Comparison of ENCODE assay signal across 8 cellular contexts in genomic region chr3:9397911-9398714, GRCh38. TPM values are rescaled to one million over a fixed set of nuclear protein-coding genes. Genes with fewer than 3 reads are reported as not detected.
DNase-seq lines count a peak whose midpoint lies in the region; ATAC-seq and TF ChIP-seq lines count a peak whose summit lies in the region.

No MANE protein-coding gene starts in this region.

- no peak for TF ChIP-seq POLR2A in HCT116 (IDR thresholded peaks at IDR 0.05; ENCODE audit: borderline replicate concordance, extremely low read depth, insufficient read depth, insufficient read length)

- H3K9me3 ChIP-seq in HCT116 (ENCODE audit: control insufficient read depth in 1 of 2, insufficient read depth in 1 of 2, low read depth in 1 of 2, low read length in 2 of 2) (no peaks in the 10 kb centered on the region), smooth muscle cell (replicated peaks; ENCODE audit: low read depth) (no peaks in the 10 kb centered on the region)

- H3K4me3 ChIP-seq in HCT116 (replicated peaks in 1 of 2; ENCODE audit: low read depth in 1 of 2, low read length in 2 of 2) (peak overlapping the region; percentile 71 to 98), smooth muscle cell (peak overlapping the region; percentile 94)

- H4K20me1 ChIP-seq in HCT116 (ENCODE audit: insufficient read depth) (peaks cover 44% of the 10 kb centered on the region), smooth muscle cell (ENCODE audit: low read depth) (peaks cover 79% of the 10 kb centered on the region)

- H3K27me3 Mint-ChIP-seq in T-helper 1 cell treated with Interleukin-12 subunit alpha and Interleukin-12 subunit beta and Interleukin-4 antibody, amounts not matched to agents 30 μg/mL and 1 μg/mL, for 36 hours (ENCODE audit: low read depth): no peaks in the 10 kb centered on the region
- peaks cover 12% of the 10 kb centered on the region for H3K27me3 Mint-ChIP-seq in brain

- H3K4me2 ChIP-seq in HCT116 (ENCODE audit: low read length) (peak overlapping the region; percentile 94), smooth muscle cell (peak overlapping the region; percentile 92)

- POLR2A ChIA-PET in HCT116 (lab: Charles Lee): interaction anchor here (0.7 to 3.0 kb wide), 7 partner anchors 10 to 191 kb away, joined by 3 to 46 read pairs (median 8); partner anchors contain the start of gene THUMPD3

- H3K9me3 Mint-ChIP-seq in T-helper 1 cell treated with Interleukin-12 subunit alpha and Interleukin-12 subunit beta and Interleukin-4 antibody, amounts not matched to agents 30 μg/mL and 1 μg/mL, for 36 hours: no peaks in the 10 kb centered on the region
- no peaks in the 10 kb centered on the region for H3K9me3 Mint-ChIP-seq in brain

- peak overlapping the region; percentile 100 for H3K4me3 Mint-ChIP-seq in T-helper 1 cell treated with Interleukin-12 subunit alpha and Interleukin-12 subunit beta and Interleukin-4 antibody, amounts not matched to agents 30 μg/mL and 1 μg/mL, for 36 hours
- peak overlapping the region; percentile 90 to 99 (median 98) for H3K4me3 Mint-ChIP-seq in brain

- H3K36me3 ChIP-seq in HCT116 (ENCODE audit: control insufficient read depth in 1 of 2, insufficient read depth in 2 of 2, low read length in 2 of 2) (peaks cover 13 to 21% of the 10 kb centered on the region in 2 experiments; a peak in 2 of 4 replicates), smooth muscle cell (ENCODE audit: low read depth) (no peaks in the 10 kb centered on the region)

- RAD21 ChIA-PET in HCT116 (lab: Charles Lee; ENCODE audit: low non-redundant PET in 1 of 2, low total read pairs in 2 of 2, uncharacterized antibody in 2 of 2, unreplicated experiment in 2 of 2): interaction anchor here in 1 of 2 experiments (1.4 kb wide), 1 partner anchor 23 kb away, joined by 3 read pairs; no protein-coding TSS in a partner anchor

- H3K9me2 ChIP-seq in HCT116 (ENCODE audit: insufficient read depth): no peaks in the 10 kb centered on the region

- DNase-seq in Ammon's horn (ENCODE audit: low spot score): peak; percentile 31
- no peak for DNase-seq in HCT116 (ENCODE audit: low read depth, low spot score)
- peak; percentile 37 for DNase-seq in inferior parietal cortex (ENCODE audit: extremely low spot score)
- DNase-seq in smooth muscle cell (lab: John Stamatoyannopoulos, UW; ENCODE audit: unreplicated experiment): no peak

- H3K4me1 ChIP-seq in HCT116 (ENCODE audit: control insufficient read depth in 1 of 2, insufficient read depth in 2 of 2, low read length in 2 of 2) (peaks cover 38 to 58% of the 10 kb centered on the region in 2 experiments), smooth muscle cell (ENCODE audit: low read depth) (peaks cover 59% of the 10 kb centered on the region)

- TF ChIP-seq CTCF in HCT116 (IDR thresholded peaks at IDR 0.05 in 2 of 3, conservative IDR thresholded peaks at IDR 0.05 in 1 of 3; ENCODE audit: borderline replicate concordance in 1 of 3, insufficient read depth in 1 of 3, low read depth in 2 of 3, low read length in 2 of 3) (no peak), brain (conservative IDR thresholded peaks at IDR 0.05) (no peak), smooth muscle cell (IDR thresholded peaks at IDR 0.05; ENCODE audit: borderline replicate concordance, insufficient read depth, poor library complexity, severe bottlenecking) (no peak)

- TF ChIP-seq RAD21 in HCT116 (IDR thresholded peaks at IDR 0.05; ENCODE audit: low read depth): no peak

- H2AFZ ChIP-seq in HCT116 (ENCODE audit: low read depth, low read length, poor library complexity, severe bottlenecking): no peak overlapping the region
- H2AFZ ChIP-seq in smooth muscle cell (ENCODE audit: low read depth): no peak overlapping the region

- peaks cover 24% of the 10 kb centered on the region for H3K36me3 Mint-ChIP-seq in T-helper 1 cell treated with Interleukin-12 subunit alpha and Interleukin-12 subunit beta and Interleukin-4 antibody, amounts not matched to agents 30 μg/mL and 1 μg/mL, for 36 hours (ENCODE audit: low read depth)
- H3K36me3 Mint-ChIP-seq in brain: peaks cover 22% of the 10 kb centered on the region

- peaks cover 56% of the 10 kb centered on the region for H3K4me1 Mint-ChIP-seq in T-helper 1 cell treated with Interleukin-12 subunit alpha and Interleukin-12 subunit beta and Interleukin-4 antibody, amounts not matched to agents 30 μg/mL and 1 μg/mL, for 36 hours (ENCODE audit: low read depth)
- H3K4me1 Mint-ChIP-seq in brain: peaks cover 68% of the 10 kb centered on the region

- H3K27ac Mint-ChIP-seq in T-helper 1 cell treated with Interleukin-12 subunit alpha and Interleukin-12 subunit beta and Interleukin-4 antibody, amounts not matched to agents 30 μg/mL and 1 μg/mL, for 36 hours: peak overlapping the region; percentile 100
- peak overlapping the region; percentile 94 to 99 (median 98) for H3K27ac Mint-ChIP-seq in brain

- H3K79me2 ChIP-seq in HCT116 (ENCODE audit: insufficient read depth, low read length): peaks cover 87% of the 10 kb centered on the region
- H3K79me2 ChIP-seq in smooth muscle cell (ENCODE audit: low read depth): peaks cover 84% of the 10 kb centered on the region

- H3F3A ChIP-seq in smooth muscle cell (ENCODE audit: low read depth): peaks cover 24% of the 10 kb centered on the region

- peak overlapping the region; percentile 99 for H3K9ac ChIP-seq in HCT116 (ENCODE audit: low read length)
- H3K9ac ChIP-seq in smooth muscle cell (ENCODE audit: low read depth): peak overlapping the region; percentile 100

- ATAC-seq in HCT116 (no peak), GM21737 (IDR thresholded peaks at IDR 0.05; ENCODE audit: unreplicated experiment) (no peak), HG03159 (IDR thresholded peaks at IDR 0.05; ENCODE audit: unreplicated experiment) (no peak)

- intact Hi-C loops in HCT116 (cut with micrococcal nuclease): no loop called here

- CTCF ChIA-PET in HCT116 (lab: Charles Lee): no interaction called here

- 3% methylated on average over 45 of the region's 46 CpGs for WGBS in smooth muscle cell (ENCODE audit: low lambda C conversion rate)

- peak overlapping the region; percentile 93 for H3K27ac ChIP-seq in HCT116 (ENCODE audit: low read depth, low read length)
- peak overlapping the region; percentile 100 for H3K27ac ChIP-seq in smooth muscle cell (ENCODE audit: low read depth)

- no TSS peak for BruUV-seq in HCT116 (replicated peaks; lab: Mats Ljungman, UMichigan)

- no peaks in the 10 kb centered on the region for H3K27me3 ChIP-seq in HCT116 (ENCODE audit: insufficient read depth, low read length)
- H3K27me3 ChIP-seq in smooth muscle cell (ENCODE audit: low read depth): no peaks in the 10 kb centered on the region

TF ChIP-seq in HCT116, 20 proteins besides CTCF, POLR2A, EP300 and RAD21:
- TF ChIP-seq ZFX (IDR thresholded peaks at IDR 0.05) (peak; percentile 97), ZNF274 (IDR thresholded peaks at IDR 0.05; ENCODE audit: low read depth, low read length) (no peak)

RNA-seq across cellular contexts. Expression of gene SETD5, which starts 0.7 kb away (rescaled TPM):
- 141 TPM for total RNA-seq in HCT116 (2021; ENCODE audit: unreplicated experiment)
- polyA plus RNA-seq in HCT116 (2012): 71.6 TPM in 2 replicates
- polyA plus RNA-seq in brain (ENCODE audit: insufficient read depth, low read depth, low replicate concordance): 32.7 TPM
- 107 and 122 TPM in 2 replicates for total RNA-seq in smooth muscle cell
- 133 and 134 TPM in 2 replicates for polyA plus RNA-seq in smooth muscle cell

RNA-seq across cellular contexts. Expression of gene THUMPD3, which starts 35.3 kb away (rescaled TPM):
- total RNA-seq in HCT116 (2021; ENCODE audit: unreplicated experiment): 79.5 TPM
- polyA plus RNA-seq in HCT116 (2012): 47.9 and 57.4 TPM in 2 replicates
- 20.6 TPM for polyA plus RNA-seq in brain (ENCODE audit: insufficient read depth, low read depth, low replicate concordance)
- 11.6 and 21.9 TPM in 2 replicates for total RNA-seq in smooth muscle cell
- 19.5 and 23.2 TPM in 2 replicates for polyA plus RNA-seq in smooth muscle cell

Comparison
In these comparisons a context has a peak if more than half of its experiments do, and no peak if none do; other contexts are left out.
1. DNase-seq: peak in Ammon's horn (single experiment) and inferior parietal cortex (single experiment); none in HCT116 (single experiment) and smooth muscle cell (single experiment).